9 cellular contexts compared by ENCODE assay signal in the genomic region with DNA sequence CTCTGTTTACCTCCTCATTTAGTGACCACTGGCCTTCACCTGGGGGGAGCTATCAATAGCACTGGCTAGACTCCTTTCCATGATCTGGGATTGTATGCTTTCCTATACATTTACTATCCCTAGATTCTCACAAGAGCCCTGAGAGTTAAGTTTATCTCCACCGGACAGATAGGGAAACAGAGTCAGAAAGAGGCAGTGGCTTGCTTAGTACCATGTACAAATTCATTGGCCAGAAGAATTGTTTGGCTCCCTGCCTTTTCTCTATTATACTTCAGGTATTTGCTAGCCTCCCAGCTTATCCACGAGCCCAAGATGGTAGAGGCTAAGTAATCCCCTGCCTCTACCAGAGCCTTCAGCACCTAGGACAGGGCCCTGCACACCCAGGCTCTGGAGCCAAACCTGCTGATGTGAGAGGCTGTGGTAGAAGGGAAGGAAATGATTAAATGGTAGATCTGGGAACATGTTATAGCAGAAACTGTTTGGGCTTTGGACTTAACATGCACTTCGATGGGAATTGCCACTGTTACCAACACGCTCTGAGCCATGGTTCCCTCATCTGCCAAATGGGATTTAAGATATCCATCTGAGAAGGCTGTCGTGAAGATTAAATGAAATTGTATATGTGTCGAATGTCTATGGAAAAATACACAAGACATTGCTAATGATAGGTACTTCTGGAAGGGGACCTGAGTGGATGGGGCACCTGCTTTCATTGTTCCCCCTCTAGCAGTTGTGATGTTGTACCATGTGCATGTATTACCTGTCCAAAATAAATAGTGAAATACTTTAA. TPM values are rescaled to one million over a fixed set of nuclear protein-coding genes. Genes with fewer than 3 reads are reported as not detected.
DNase-seq lines count a peak whose midpoint lies in the region; ATAC-seq, FAIRE-seq and TF ChIP-seq lines count a peak whose summit lies in the region.
"Had no signal": no experiment of that assay in that cellular context is flagged by ENCODE, and none has a peak within 500 bp of the region (broad histone marks: within the 10 kb centered on the region; RNA-seq: fewer than 3 reads in every experiment).

No MANE protein-coding gene starts in this region.

- peaks cover 35% of the 10 kb centered on the region for H3K4me1 Mint-ChIP-seq in GM23338
- H3K4me1 Mint-ChIP-seq in naive thymus-derived CD8-positive, alpha-beta T cell, result peaks cover 11 to 23% (median 15%) of the 10 kb centered on the region in 4 donors

- H3K4me1 ChIP-seq in GM23338 (ENCODE audit: insufficient read depth) (peaks cover 24% of the 10 kb centered on the region), kidney (ENCODE audit: control insufficient read depth in 1 of 2, insufficient read depth in 1 of 2, low read depth in 1 of 2, low read length in 2 of 2) (no peaks in the 10 kb centered on the region)

- H3K36me3 Mint-ChIP-seq in GM23338 (ENCODE audit: low read depth), result peaks cover 8% of the 10 kb centered on the region
- H3K36me3 Mint-ChIP-seq in naive thymus-derived CD8-positive, alpha-beta T cell, result peaks cover 0 to 3% (median 0%) of the 10 kb centered on the region in 3 donors

- H3K79me2 ChIP-seq in GM23338 (replicated peaks; ENCODE audit: insufficient read depth), result peaks cover 8% of the 10 kb centered on the region; the same call in 1 of the 2 replicates

- DNase-seq in GM23338 (ENCODE audit: low spot score) (peak; percentile 85), NCI-H82 (lab: John Stamatoyannopoulos, UW) (peak; percentile 86), cerebellar cortex (ENCODE audit: low spot score) (peak; percentile 51), kidney (no peak), NCI-H2171 treated with DMSO at 0.1 percent for 48 hours (lab: John Stamatoyannopoulos, UW) (no peak)
- peak in 4 of 10 donors; percentile 10 to 33 (median 24) for DNase-seq in naive thymus-derived CD8-positive, alpha-beta T cell

- H3K4me2 ChIP-seq in GM23338, result no peak overlapping the region

- peaks cover 27% of the 10 kb centered on the region; the same call in 1 of the 2 replicates for H3K27me3 ChIP-seq in GM23338 (ENCODE audit: insufficient read depth)

- intact Hi-C loops in kidney (cut with DNase I), result no loop called here

- H3K36me3 ChIP-seq in GM23338 (ENCODE audit: insufficient read depth), result no peaks in the 10 kb centered on the region
- H3K36me3 ChIP-seq in kidney (ENCODE audit: control insufficient read depth in 1 of 2, insufficient read depth in 2 of 2, low read length in 2 of 2), result no peaks in the 10 kb centered on the region

- H3K27me3 Mint-ChIP-seq in GM23338 (ENCODE audit: insufficient read depth, low read depth, poor library complexity), result peaks cover 15% of the 10 kb centered on the region
- H3K27me3 Mint-ChIP-seq in naive thymus-derived CD8-positive, alpha-beta T cell, result peaks cover 32 to 61% (median 51%) of the 10 kb centered on the region in 5 donors

- H4K20me1 ChIP-seq in GM23338 (replicated peaks; ENCODE audit: insufficient read depth), result no peaks in the 10 kb centered on the region

- H3K9me3 ChIP-seq in kidney (ENCODE audit: control insufficient read depth in 1 of 2, low read length in 2 of 2), result no peaks in the 10 kb centered on the region

- H2AFZ ChIP-seq in GM23338, result no peak overlapping the region

- no peak overlapping the region for H3K9ac ChIP-seq in kidney (ENCODE audit: low read length in 2 of 2)

- H3K9me3 Mint-ChIP-seq in GM23338, result no peaks in the 10 kb centered on the region
- H3K9me3 Mint-ChIP-seq in naive thymus-derived CD8-positive, alpha-beta T cell, result peaks cover 0 to 2% (median 0%) of the 10 kb centered on the region in 9 donors

- FAIRE-seq in kidney (lab: Jason Lieb, UNC), result no peak

- H3K27ac Mint-ChIP-seq in GM23338, result no peak overlapping the region
- H3K27ac Mint-ChIP-seq in naive thymus-derived CD8-positive, alpha-beta T cell, result no peak overlapping the region

- POLR2A ChIA-PET in naive thymus-derived CD8-positive, alpha-beta T cell (lab: Charles Lee), result no interaction called here

- ATAC-seq in GM23338, result peak; percentile 19
- peak; percentile 60 to 67 for ATAC-seq in naive thymus-derived CD8-positive, alpha-beta T cell
- no peak for ATAC-seq in GM21447 (IDR thresholded peaks at IDR 0.05; ENCODE audit: unreplicated experiment)
- no peak for ATAC-seq in HG02759 (IDR thresholded peaks at IDR 0.05; ENCODE audit: unreplicated experiment)

- no peak overlapping the region for H3K4me3 ChIP-seq in GM23338
- H3K4me3 ChIP-seq in kidney (ENCODE audit: low read length in 2 of 2), result no peak overlapping the region

- no peaks in the 10 kb centered on the region for H3K9me2 ChIP-seq in GM23338 (ENCODE audit: insufficient read depth)

- H3K4me3 Mint-ChIP-seq in GM23338, result no peak overlapping the region; the same call in 2 of the 3 replicates
- no peak overlapping the region for H3K4me3 Mint-ChIP-seq in naive thymus-derived CD8-positive, alpha-beta T cell

- TF ChIP-seq CTCF in GM23338 (conservative IDR thresholded peaks at IDR 0.05; ENCODE audit: low read depth in 2 of 2) (no peak), kidney (IDR thresholded peaks at IDR 0.05; ENCODE audit: borderline replicate concordance, extremely low read depth, insufficient read depth) (no peak)

- H3K27ac ChIP-seq in GM23338 (ENCODE audit: low read depth) (no peak overlapping the region), kidney (ENCODE audit: low read depth in 2 of 2, low read length in 2 of 2) (no peak overlapping the region)

- H3F3A ChIP-seq in GM23338 (replicated peaks; ENCODE audit: low read depth), result peaks cover 8% of the 10 kb centered on the region

TF ChIP-seq in GM23338, 12 proteins besides CTCF, POLR2A, EP300 and RAD21:
- TF ChIP-seq EZH2phosphoT487 (IDR thresholded peaks at IDR 0.05; ENCODE audit: unreplicated experiment) (no peak), CREB1 (CRISPR knock-in tag; IDR thresholded peaks at IDR 0.05; ENCODE audit: low read depth) (no peak), ZNF114 (CRISPR knock-in tag; IDR thresholded peaks at IDR 0.05) (no peak)
- TF ChIP-seq, protein P1, sequence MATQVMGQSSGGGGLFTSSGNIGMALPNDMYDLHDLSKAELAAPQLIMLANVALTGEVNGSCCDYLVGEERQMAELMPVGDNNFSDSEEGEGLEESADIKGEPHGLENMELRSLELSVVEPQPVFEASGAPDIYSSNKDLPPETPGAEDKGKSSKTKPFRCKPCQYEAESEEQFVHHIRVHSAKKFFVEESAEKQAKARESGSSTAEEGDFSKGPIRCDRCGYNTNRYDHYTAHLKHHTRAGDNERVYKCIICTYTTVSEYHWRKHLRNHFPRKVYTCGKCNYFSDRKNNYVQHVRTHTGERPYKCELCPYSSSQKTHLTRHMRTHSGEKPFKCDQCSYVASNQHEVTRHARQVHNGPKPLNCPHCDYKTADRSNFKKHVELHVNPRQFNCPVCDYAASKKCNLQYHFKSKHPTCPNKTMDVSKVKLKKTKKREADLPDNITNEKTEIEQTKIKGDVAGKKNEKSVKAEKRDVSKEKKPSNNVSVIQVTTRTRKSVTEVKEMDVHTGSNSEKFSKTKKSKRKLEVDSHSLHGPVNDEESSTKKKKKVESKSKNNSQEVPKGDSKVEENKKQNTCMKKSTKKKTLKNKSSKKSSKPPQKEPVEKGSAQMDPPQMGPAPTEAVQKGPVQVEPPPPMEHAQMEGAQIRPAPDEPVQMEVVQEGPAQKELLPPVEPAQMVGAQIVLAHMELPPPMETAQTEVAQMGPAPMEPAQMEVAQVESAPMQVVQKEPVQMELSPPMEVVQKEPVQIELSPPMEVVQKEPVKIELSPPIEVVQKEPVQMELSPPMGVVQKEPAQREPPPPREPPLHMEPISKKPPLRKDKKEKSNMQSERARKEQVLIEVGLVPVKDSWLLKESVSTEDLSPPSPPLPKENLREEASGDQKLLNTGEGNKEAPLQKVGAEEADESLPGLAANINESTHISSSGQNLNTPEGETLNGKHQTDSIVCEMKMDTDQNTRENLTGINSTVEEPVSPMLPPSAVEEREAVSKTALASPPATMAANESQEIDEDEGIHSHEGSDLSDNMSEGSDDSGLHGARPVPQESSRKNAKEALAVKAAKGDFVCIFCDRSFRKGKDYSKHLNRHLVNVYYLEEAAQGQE (IDR thresholded peaks at IDR 0.05; ENCODE audit: unreplicated experiment), result peak; percentile 92

RNA-seq across cellular contexts. Expression of a gene that starts 3.1 kb away (rescaled TPM):
- 5.6 and 6.2 TPM in 2 replicates for total RNA-seq in GM23338 (2014; rRNA removed; shearing (Covaris generic))
- polyA plus RNA-seq in GM23338 (2016; fragmentation: Nextera tagmentation; extraction: Ambion mirVana), result 1.5 and 1.6 TPM in 2 replicates
- under 1 TPM; 0.11 to 0.31 TPM for total RNA-seq in naive thymus-derived CD8-positive, alpha-beta T cell
- not detected for polyA plus RNA-seq in naive thymus-derived CD8-positive, alpha-beta T cell
- total RNA-seq in kidney, result 4.3 TPM
- polyA plus RNA-seq in kidney (ENCODE audit: insufficient read depth, low read depth, low replicate concordance), result 0.37 TPM

RNA-seq across cellular contexts. Expression of a gene that starts 37.1 kb away (rescaled TPM):
- total RNA-seq in GM23338 (2014; rRNA removed; shearing (Covaris generic)), result 10.7 and 14.7 TPM in 2 replicates
- polyA plus RNA-seq in GM23338 (2016; fragmentation: Nextera tagmentation; extraction: Ambion mirVana), result 3.7 and 4.7 TPM in 2 replicates
- not detected for total RNA-seq in naive thymus-derived CD8-positive, alpha-beta T cell
- polyA plus RNA-seq in naive thymus-derived CD8-positive, alpha-beta T cell, result not detected
- 6.5 TPM for total RNA-seq in kidney
- not detected for polyA plus RNA-seq in kidney (ENCODE audit: insufficient read depth, low read depth, low replicate concordance)

RNA-seq across cellular contexts. Expression of a gene that starts 45.5 kb away (rescaled TPM):
- 34.3 and 46.5 TPM in 2 replicates for total RNA-seq in GM23338 (2014; rRNA removed; shearing (Covaris generic))
- polyA plus RNA-seq in GM23338 (2016; fragmentation: Nextera tagmentation; extraction: Ambion mirVana), result 17.3 and 21.1 TPM in 2 replicates
- total RNA-seq in naive thymus-derived CD8-positive, alpha-beta T cell, result 1 to 10 TPM; 5.7 to 6.1 TPM
- 1 to 10 TPM in 2 of 3 donors, under 1 TPM in 1; 0.32 to 1.3 (median 1.1) TPM for polyA plus RNA-seq in naive thymus-derived CD8-positive, alpha-beta T cell
- 25.7 TPM for total RNA-seq in kidney
- polyA plus RNA-seq in kidney (ENCODE audit: insufficient read depth, low read depth, low replicate concordance), result 36.3 TPM
- polyA plus RNA-seq: neural cell had no signal

Comparison
In these comparisons a context has a peak if more than half of its experiments do, and no peak if none do; other contexts are left out.
1. ATAC-seq: peak in GM23338 (single experiment) and naive thymus-derived CD8-positive, alpha-beta T cell (2 of 2); none in GM21447 (single experiment) and HG02759 (single experiment).
2. DNase-seq: peak in GM23338 (single experiment), NCI-H82 (single experiment) and cerebellar cortex (single experiment); none in kidney (single experiment) and NCI-H2171 treated with DMSO at 0.1 percent for 48 hours (single experiment).